26 cellular contexts compared by ENCODE assay signal in genomic region chr3:65526656-65527055, GRCh38.
"Had no signal": no experiment of that assay in that cellular context is flagged by ENCODE, and none has a peak within 500 bp of the region (broad histone marks: within the 10 kb centered on the region; RNA-seq: fewer than 3 reads in every experiment).

No MANE protein-coding gene starts in this region.

- H3K4me3 ChIP-seq: body of pancreas, esophagus squamous epithelium, lower lobe of right lung, upper lobe of left lung, vagina had no signal

- H3K36me3 ChIP-seq: esophagus squamous epithelium, lower lobe of right lung, neutrophil, upper lobe of left lung, vagina had no signal

- ATAC-seq: activated T-cell treated with anti-CD3 and anti-CD28 coated beads, Interleukin-2, amount 50 U/mL, for 72 hours; body of pancreas; left lobe of liver; lower lobe of right lung; natural killer cell treated with Interleukin-12 subunit alpha and Interleukin-12 subunit beta and Interleukin-15 and Interleukin-18, amount 100 ng/mL, for 72 hours; sciatic nerve; stimulated activated effector memory CD8-positive, alpha-beta T cell treated with anti-CD3 and anti-CD28 coated beads, Interleukin-12 subunit alpha, Interleukin-12 subunit beta, amount 100 ng/mL, for 72 hours; T-cell had no signal

- H3K9me3 ChIP-seq: body of pancreas, esophagus squamous epithelium, lower lobe of right lung, neutrophil, upper lobe of left lung, vagina had no signal

- FAIRE-seq: colon, islet of Langerhans, small intestine had no signal

- H3K4me1 ChIP-seq: esophagus squamous epithelium, lower lobe of right lung, vagina had no signal

- DNase-seq: activated CD4-positive, alpha-beta T cell treated with anti-CD3 and anti-CD28 coated beads for 4 hours; activated CD4-positive, alpha-beta T cell treated with anti-CD3 and anti-CD28 coated beads, Interleukin-2, amount 50 U/mL, for 4 hours; activated naive CD4-positive, alpha-beta T cell treated with Interleukin-2 at 50 U/mL for 16 hours; activated T-cell treated with anti-CD3 and anti-CD28 coated beads for 4 hours; activated T-cell treated with anti-CD3 and anti-CD28 coated beads, Interleukin-2, amount 50 U/mL, for 72 hours; aorta; body of pancreas; dermis blood vessel endothelial cell; effector CD4-positive, alpha-beta T cell; esophagus squamous epithelium; foreskin melanocyte; lower lobe of right lung; mesendoderm; retina; small intestine; stimulated activated CD4-positive, alpha-beta T cell treated with anti-CD3 and anti-CD28 coated beads, Interleukin-4, amount 100 ng/mL, for 24 hours; T-cell; upper lobe of left lung had no signal

- H3K27ac ChIP-seq: body of pancreas, esophagus squamous epithelium, lower lobe of right lung, neutrophil, upper lobe of left lung, vagina had no signal

- H3K27me3 ChIP-seq: body of pancreas, esophagus squamous epithelium, neutrophil, upper lobe of left lung, vagina had no signal
